ENCODE assay signal across 8 cellular contexts in genomic region chr13:99087130-99087953, GRCh38.
DNase-seq lines count a peak whose midpoint lies in the region; ATAC-seq and TF ChIP-seq lines count a peak whose summit lies in the region.

No MANE protein-coding gene starts in this region.

- H3K27ac ChIP-seq in colonic mucosa: peak overlapping the region; percentile 94
- peak overlapping the region; percentile 80 for H3K27ac ChIP-seq in layer of hippocampus (ENCODE audit: low read depth, low read length)

- TF ChIP-seq CTCF in colonic mucosa (IDR thresholded peaks at IDR 0.05): peak; percentile 23

- peak overlapping the region; percentile 91 to 95 for H3K9ac ChIP-seq in colonic mucosa (ENCODE audit: low read depth in 2 of 2, low read length in 2 of 2)

- no peaks in the 10 kb centered on the region for H3K27me3 ChIP-seq in colonic mucosa
- no peaks in the 10 kb centered on the region for H3K27me3 ChIP-seq in layer of hippocampus (ENCODE audit: control insufficient read depth, insufficient read depth, low read length)

- H3K36me3 ChIP-seq in colonic mucosa: no peaks in the 10 kb centered on the region

- in situ Hi-C loops in ACHN (cut with HindIII; ENCODE audit: low pct_ligation_motif_present, low pct_unique_long_range_greater_than_20kb, low sequenced_read_pairs): no loop called here

- DNase-seq in ACHN: peak; percentile 83
- DNase-seq in NCI-H2227 treated with DMSO at 0.1 percent for 48 hours (lab: John Stamatoyannopoulos, UW): peak; percentile 77
- DNase-seq in activated CD4-positive, alpha-beta T cell treated with anti-CD3 and anti-CD28 coated beads for 48 hours: peak; percentile 95
- peak; percentile 96 for DNase-seq in colonic mucosa
- peak; percentile 79 to 93 (median 87) for DNase-seq in stimulated activated CD4-positive, alpha-beta T cell treated with anti-CD3 and anti-CD28 coated beads, Interleukin-1b, Interleukin-23, amount 100 ng/mL, for 24 hours (ENCODE audit: low read depth in 4 of 4, low spot score in 1 of 4)

- intact Hi-C loops in colonic mucosa (cut with DNase I): loop anchor here (10.0 kb wide), 1 partner anchor 117 kb away; the partner anchor contains the start of gene UBAC2

- no peaks in the 10 kb centered on the region for H3K4me1 ChIP-seq in colonic mucosa

- H3K4me3 ChIP-seq in colonic mucosa: peak overlapping the region; percentile 94

- no peaks in the 10 kb centered on the region for H3K9me3 ChIP-seq in colonic mucosa

- ATAC-seq in GM18870 (IDR thresholded peaks at IDR 0.05; ENCODE audit: unreplicated experiment) (peak; percentile 82), HG03135 (IDR thresholded peaks at IDR 0.05; ENCODE audit: unreplicated experiment) (peak; percentile 73)

Comparison
In these comparisons a context has a peak if more than half of its experiments do, and no peak if none do; other contexts are left out.
1. Peak in every context shown above with its lines: DNase-seq, ATAC-seq, H3K4me3 ChIP-seq and H3K27ac ChIP-seq.